In genomic region chr12:54215990-54216579, GRCh38 we compare ENCODE assay signal across 2 cellular contexts.
TF ChIP-seq lines count a peak whose summit lies in the region.

No MANE protein-coding gene starts in this region.

TF ChIP-seq in SK-N-SH, 30 proteins besides CTCF, POLR2A, EP300 and RAD21 (continued from another document):
- TF ChIP-seq ZBTB33 (IDR thresholded peaks at IDR 0.05; ENCODE audit: borderline replicate concordance, low read depth), result no peak
- TF ChIP-seq RCOR1 (IDR thresholded peaks at IDR 0.05; ENCODE audit: low read length), result no peak
- no peak for TF ChIP-seq USF2 (IDR thresholded peaks at IDR 0.05; ENCODE audit: borderline replicate concordance, low read depth, low read length)
- no peak for TF ChIP-seq NRF1 (IDR thresholded peaks at IDR 0.05; ENCODE audit: low read depth, low read length)
- TF ChIP-seq JUND (IDR thresholded peaks at IDR 0.05), result no peak
- TF ChIP-seq RFX5 (IDR thresholded peaks at IDR 0.05; ENCODE audit: low read length), result no peak
- TF ChIP-seq ELF1 (IDR thresholded peaks at IDR 0.05), result no peak
- no peak for TF ChIP-seq FOXJ3 (CRISPR knock-in tag; IDR thresholded peaks at IDR 0.05)
- no peak for TF ChIP-seq NFIC (IDR thresholded peaks at IDR 0.05; ENCODE audit: borderline replicate concordance)
- TF ChIP-seq POLR2AphosphoS5 (IDR thresholded peaks at IDR 0.05; ENCODE audit: low read depth, low read length), result no peak
- no peak for TF ChIP-seq FOSL2 (IDR thresholded peaks at IDR 0.05; ENCODE audit: borderline replicate concordance, low read depth)
- TF ChIP-seq TAF1 (IDR thresholded peaks at IDR 0.05; ENCODE audit: borderline replicate concordance, low read depth, low read length), result no peak
TF ChIP-seq in SK-N-SH: peak in this region for 0.

TF ChIP-seq in SK-N-SH treated with all-trans-retinoic acid at 6 μM for 48 hours, 23 proteins besides CTCF, POLR2A, EP300 and RAD21 (continued from another document):
- TF ChIP-seq ESRRG (CRISPR knock-in tag; IDR thresholded peaks at IDR 0.05), result no peak
- no peak for TF ChIP-seq CSRNP3 (CRISPR knock-in tag; IDR thresholded peaks at IDR 0.05)
- no peak for TF ChIP-seq OSR1 (CRISPR knock-in tag; IDR thresholded peaks at IDR 0.05)
- TF ChIP-seq GLIS3 (CRISPR knock-in tag; IDR thresholded peaks at IDR 0.05), result no peak
- no peak for TF ChIP-seq TOX (CRISPR knock-in tag; IDR thresholded peaks at IDR 0.05; ENCODE audit: borderline replicate concordance)
- TF ChIP-seq ZNF70 (CRISPR knock-in tag; IDR thresholded peaks at IDR 0.05), result no peak
TF ChIP-seq in SK-N-SH treated with all-trans-retinoic acid at 6 μM for 48 hours: peak in this region for 0.
